1 cellular context compared by ENCODE assay signal in genomic region chr14:104865631-104866441, GRCh38.
TF ChIP-seq lines count a peak whose summit lies in the region.

No MANE protein-coding gene starts in this region.

TF ChIP-seq in K562, 482 proteins besides CTCF, POLR2A, EP300 and RAD21 (continued from another document and continues in another):
- no peak for TF ChIP-seq ZBTB5 (IDR thresholded peaks at IDR 0.05)
- no peak for TF ChIP-seq ZNF75A (CRISPR knock-in tag; IDR thresholded peaks at IDR 0.05)
- no peak for TF ChIP-seq RHOXF2B (CRISPR knock-in tag; conservative IDR thresholded peaks at IDR 0.05)
- no peak for TF ChIP-seq USF2 (CRISPR knock-in tag; IDR thresholded peaks at IDR 0.05)
- no peak for TF ChIP-seq CLOCK (CRISPR knock-in tag; IDR thresholded peaks at IDR 0.05; ENCODE audit: borderline replicate concordance)
- no peak for TF ChIP-seq NR4A1 (CRISPR knock-in tag; IDR thresholded peaks at IDR 0.05)
- no peak for TF ChIP-seq NR4A1 (tag; IDR thresholded peaks at IDR 0.05)
- TF ChIP-seq TBL1XR1 (IDR thresholded peaks at IDR 0.05; ENCODE audit: low read length in 2 of 2): no peak
- TF ChIP-seq ARID4B (CRISPR knock-in tag; IDR thresholded peaks at IDR 0.05): no peak
- no peak for TF ChIP-seq RBM22 (IDR thresholded peaks at IDR 0.05; ENCODE audit: low read depth, low read length, poor library complexity, severe bottlenecking)
- no peak for TF ChIP-seq CUX1 (CRISPR knock-in tag; IDR thresholded peaks at IDR 0.05)
- TF ChIP-seq TBP (optimal IDR thresholded peaks at IDR 0.05; ENCODE audit: low read depth, low read length): peak; percentile 7
- TF ChIP-seq XRCC3 (IDR thresholded peaks at IDR 0.05): no peak
- no peak for TF ChIP-seq ZNF232 (CRISPR knock-in tag; IDR thresholded peaks at IDR 0.05)
- no peak for TF ChIP-seq MCM2 (IDR thresholded peaks at IDR 0.05; ENCODE audit: low read depth)
- no peak for TF ChIP-seq GTF2A2 (tag; IDR thresholded peaks at IDR 0.05)
- peak; percentile 54 for TF ChIP-seq CTBP1 (IDR thresholded peaks at IDR 0.05; ENCODE audit: borderline replicate concordance)
- TF ChIP-seq ZNF551 (CRISPR knock-in tag; IDR thresholded peaks at IDR 0.05): no peak
- TF ChIP-seq ZNF407 (IDR thresholded peaks at IDR 0.05; ENCODE audit: low read depth): no peak
- no peak for TF ChIP-seq PTBP1 (IDR thresholded peaks at IDR 0.05; ENCODE audit: low read depth, low read length)
- no peak for TF ChIP-seq RCOR1 (IDR thresholded peaks at IDR 0.05; ENCODE audit: borderline replicate concordance in 1 of 2, low read depth in 2 of 2, low read length in 2 of 2)
- no peak for TF ChIP-seq ZNF707 (CRISPR knock-in tag; conservative IDR thresholded peaks at IDR 0.05)
- no peak for TF ChIP-seq MLX (CRISPR knock-in tag; conservative IDR thresholded peaks at IDR 0.05)
- TF ChIP-seq U2AF2 (optimal IDR thresholded peaks at IDR 0.05; ENCODE audit: low read depth, low read length): no peak
- no peak for TF ChIP-seq HDGF (IDR thresholded peaks at IDR 0.05)
- no peak for TF ChIP-seq U2AF1 (optimal IDR thresholded peaks at IDR 0.05; ENCODE audit: low read depth, low read length)
- TF ChIP-seq SMC3 (conservative IDR thresholded peaks at IDR 0.05; ENCODE audit: insufficient read depth, low read depth, low read length): no peak
- no peak for TF ChIP-seq THRAP3 (IDR thresholded peaks at IDR 0.05; ENCODE audit: borderline replicate concordance)
